ENCODE assay signal across 8 cellular contexts in genomic region chr4:77074961-77075855, GRCh38. TPM values are rescaled to one million over a fixed set of nuclear protein-coding genes. Genes with fewer than 3 reads are reported as not detected.
DNase-seq lines count a peak whose midpoint lies in the region; ATAC-seq and TF ChIP-seq lines count a peak whose summit lies in the region.

No MANE protein-coding gene starts in this region.

- H4K20me1 ChIP-seq in osteoblast (ENCODE audit: insufficient read depth, low read length), result peaks cover 42% of the 10 kb centered on the region

- peak; percentile 40 for TF ChIP-seq POLR2A in GM18951 (IDR thresholded peaks at IDR 0.05; ENCODE audit: extremely low read depth, insufficient read depth, insufficient read length)

- H3K4me3 ChIP-seq in AG04449 (ENCODE audit: low read depth, low read length) (peak overlapping the region; percentile 92), RWPE2 (ENCODE audit: severe bottlenecking) (peak overlapping the region; percentile 51), osteoblast (ENCODE audit: insufficient read depth, low read length) (peak overlapping the region; percentile 84)

- H3K79me2 ChIP-seq in osteoblast (ENCODE audit: insufficient read depth, low read length), result peaks cover 60% of the 10 kb centered on the region

- H3K27ac ChIP-seq in RWPE2 (ENCODE audit: poor library complexity, severe bottlenecking) (peak overlapping the region; percentile 88), osteoblast (ENCODE audit: low read depth, low read length) (peak overlapping the region; percentile 99), temporal lobe (ENCODE audit: low read depth, low read length) (peak overlapping the region; percentile 97)

- H3K4me1 ChIP-seq in RWPE2 (ENCODE audit: insufficient read depth, poor library complexity, severe bottlenecking), result peaks cover 31% of the 10 kb centered on the region
- H3K4me1 ChIP-seq in osteoblast (ENCODE audit: insufficient read depth, low read length), result peaks cover 28% of the 10 kb centered on the region

- ATAC-seq in HG03196 (IDR thresholded peaks at IDR 0.05; ENCODE audit: unreplicated experiment), result peak; percentile 49
- ATAC-seq in RWPE2 (ENCODE audit: low read depth), result peak; percentile 45

- CTCF ChIA-PET in AG04449 (lab: Yijun Ruan, JAX), result interaction anchor here (1.0 to 19.9 kb wide), 3 partner anchors 8 to 127 kb away, joined by 3 to 222 read pairs (median 3); no protein-coding TSS in a partner anchor

- H3K9me3 ChIP-seq in RWPE2 (ENCODE audit: severe bottlenecking) (no peaks in the 10 kb centered on the region), osteoblast (ENCODE audit: low read depth, low read length) (no peaks in the 10 kb centered on the region)

- in situ Hi-C loops in GM18951 (cut with MboI; ENCODE audit: low sequenced_read_pairs, unreplicated experiment), result no loop called here

- H3K27me3 ChIP-seq in RWPE2 (ENCODE audit: insufficient read depth, poor library complexity, severe bottlenecking) (no peaks in the 10 kb centered on the region), osteoblast (ENCODE audit: insufficient read depth, low read length) (no peaks in the 10 kb centered on the region)

- POLR2A ChIA-PET in AG04449 (lab: Yijun Ruan, JAX), result interaction anchor here (0.5 to 1.0 kb wide), 4 partner anchors 19 to 154 kb away, joined by 3 to 4 read pairs (median 3); partner anchors contain the start of gene CCNG2

- TF ChIP-seq CTCF in AG04449 (IDR thresholded peaks at IDR 0.05; ENCODE audit: insufficient read depth, low read length, missing control alignments) (no peak), RWPE2 (IDR thresholded peaks at IDR 0.05; ENCODE audit: poor library complexity, severe bottlenecking) (no peak), osteoblast (IDR thresholded peaks at IDR 0.05; ENCODE audit: extremely low read depth, low read depth, low read length) (no peak)

- H3K4me2 ChIP-seq in osteoblast (ENCODE audit: insufficient read depth, low read length), result peak overlapping the region; percentile 88

- no peak overlapping the region for H2AFZ ChIP-seq in osteoblast (ENCODE audit: low read length)

- DNase-seq in AG04449 (ENCODE audit: low read depth, low spot score), result no peak
- peak; percentile 72 for DNase-seq in RWPE2 (ENCODE audit: low spot score)
- DNase-seq in activated effector memory CD4-positive, alpha-beta T cell treated with anti-CD3 and anti-CD28 coated beads, Interleukin-2, amount 50 U/mL, for 16 hours, result peak; percentile 92
- DNase-seq in germinal center (ENCODE audit: low spot score), result peak; percentile 84
- peak; percentile 78 for DNase-seq in osteoblast (ENCODE audit: insufficient read length, low spot score, missing footprints)

- H3K36me3 ChIP-seq in RWPE2 (ENCODE audit: low read depth) (peaks cover 21% of the 10 kb centered on the region), osteoblast (ENCODE audit: insufficient read depth, low read length) (no peaks in the 10 kb centered on the region)

RNA-seq across cellular contexts. Expression of gene CCNI, which starts 0.6 kb away (rescaled TPM):
- total RNA-seq in osteoblast (229 and 243 TPM in 2 replicates), temporal lobe (510 TPM)
